ENCODE assay signal across 20 cellular contexts in genomic region chr5:95946451-95946850, GRCh38.
"Had no signal": no experiment of that assay in that cellular context is flagged by ENCODE, and none has a peak within 500 bp of the region (broad histone marks: within the 10 kb centered on the region; RNA-seq: fewer than 3 reads in every experiment).

No MANE protein-coding gene starts in this region.

- H3K27ac Mint-ChIP-seq: activated naive CD8-positive, alpha-beta T cell treated with anti-CD3 and anti-CD28 coated beads for 36 hours; memory B cell; stimulated activated naive B cell treated with anti-CD40 and anti-IgM and Interleukin-4, amounts not matched to agents 10 μg/mL and 1 μg/mL and 100 μg/mL, for 72 hours had no signal

- H3K4me1 ChIP-seq: parathyroid adenoma, upper lobe of right lung had no signal

- ATAC-seq: body of pancreas; esophagus mucosa; gastroesophageal sphincter; mucosa of descending colon; stimulated activated naive B cell treated with anti-CD40 and anti-IgM and Interleukin-4, amounts not matched to agents 10 μg/mL and 1 μg/mL and 100 μg/mL, for 72 hours; upper lobe of right lung had no signal

- H3K27ac ChIP-seq: body of pancreas, gastroesophageal sphincter, heart right ventricle, left ventricle myocardium inferior, neutrophil, parathyroid adenoma, sigmoid colon, spleen, upper lobe of right lung had no signal

- H3K9me3 ChIP-seq: body of pancreas, gastroesophageal sphincter, heart right ventricle, left ventricle myocardium inferior, mucosa of descending colon, neutrophil, sigmoid colon, spleen, upper lobe of right lung had no signal

- DNase-seq: activated CD4-positive, alpha-beta T cell treated with anti-CD3 and anti-CD28 coated beads, Interleukin-2, amount 50 U/mL, for 4 hours; activated naive CD8-positive, alpha-beta T cell treated with anti-CD3 and anti-CD28 coated beads for 36 hours; activated T-cell treated with anti-CD3 and anti-CD28 coated beads for 4 hours; body of pancreas; heart right ventricle; kidney glomerular epithelial cell; left ventricle myocardium inferior; mucosa of descending colon; naive B cell; sigmoid colon; spleen; stimulated activated CD4-positive, alpha-beta T cell treated with anti-CD3 and anti-CD28 coated beads, Interleukin-4, amount 100 ng/mL, for 4 hours; stimulated activated naive B cell treated with anti-CD40 and anti-IgM and Interleukin-4, amounts not matched to agents 10 μg/mL and 1 μg/mL and 100 μg/mL, for 72 hours; upper lobe of right lung had no signal

- H3K9me3 Mint-ChIP-seq: memory B cell; stimulated activated naive B cell treated with anti-CD40 and anti-IgM and Interleukin-4, amounts not matched to agents 10 μg/mL and 1 μg/mL and 100 μg/mL, for 72 hours had no signal

- H3K36me3 ChIP-seq: gastroesophageal sphincter, left ventricle myocardium inferior, neutrophil, sigmoid colon, upper lobe of right lung had no signal

- H3K9ac ChIP-seq: parathyroid adenoma had no signal

- H2AFZ ChIP-seq: parathyroid adenoma had no signal

- H3K4me3 ChIP-seq: body of pancreas, gastroesophageal sphincter, heart right ventricle, left ventricle myocardium inferior, mucosa of descending colon, sigmoid colon, spleen, upper lobe of right lung had no signal

- H3K4me3 Mint-ChIP-seq: activated naive CD8-positive, alpha-beta T cell treated with anti-CD3 and anti-CD28 coated beads for 36 hours; memory B cell; naive B cell; stimulated activated naive B cell treated with anti-CD40 and anti-IgM and Interleukin-4, amounts not matched to agents 10 μg/mL and 1 μg/mL and 100 μg/mL, for 72 hours had no signal

- H3K27me3 ChIP-seq: body of pancreas, gastroesophageal sphincter, heart right ventricle, neutrophil, sigmoid colon, spleen, upper lobe of right lung had no signal

- H3K27me3 Mint-ChIP-seq: activated naive CD8-positive, alpha-beta T cell treated with anti-CD3 and anti-CD28 coated beads for 36 hours; memory B cell; naive B cell; stimulated activated naive B cell treated with anti-CD40 and anti-IgM and Interleukin-4, amounts not matched to agents 10 μg/mL and 1 μg/mL and 100 μg/mL, for 72 hours had no signal

- FAIRE-seq: TTC549 had no signal
